ENCODE assay signal across 21 cellular contexts in the genomic region with DNA sequence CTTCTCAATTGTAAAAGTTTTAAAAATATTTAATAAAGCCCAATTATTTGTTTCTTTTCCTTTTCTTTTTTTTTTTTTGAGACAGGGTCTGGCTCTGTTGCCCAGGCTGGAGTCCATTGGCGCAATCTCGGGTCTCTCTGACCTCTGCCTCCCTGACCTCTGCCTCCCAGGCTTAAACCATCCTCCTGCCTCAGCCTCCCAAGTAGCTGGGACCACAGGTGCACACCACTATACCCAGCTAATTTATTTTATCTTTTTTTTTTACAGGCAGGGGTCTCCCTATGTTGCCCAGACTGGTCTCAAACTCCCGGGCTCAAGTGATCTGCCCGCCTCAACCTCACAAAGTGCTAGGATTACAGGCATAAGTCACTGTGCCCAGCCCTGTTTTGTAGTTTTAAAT. TPM values are rescaled to one million over a fixed set of nuclear protein-coding genes. Genes with fewer than 3 reads are reported as not detected.
DNase-seq lines count a peak whose midpoint lies in the region; ATAC-seq, FAIRE-seq and TF ChIP-seq lines count a peak whose summit lies in the region.
"Had no signal": no experiment of that assay in that cellular context is flagged by ENCODE, and none has a peak within 500 bp of the region (broad histone marks: within the 10 kb centered on the region; RNA-seq: fewer than 3 reads in every experiment).

No MANE protein-coding gene starts in this region.

- no peak overlapping the region for H3K18ac ChIP-seq in H1 (ENCODE audit: extremely low read depth, low read length)

- no peak overlapping the region for H2BK15ac ChIP-seq in H1 (ENCODE audit: low read length)

- no peak overlapping the region for H4K91ac ChIP-seq in H1 (replicated peaks; ENCODE audit: insufficient read length, low read length)

- H4K20me1 ChIP-seq in GM23338 (replicated peaks; ENCODE audit: insufficient read depth) (0 out of 2 replicates have a peak, but pooled peaks cover 6% of the 10 kb centered on the region), H1 (replicated peaks in 1 of 2; ENCODE audit: control insufficient read depth in 1 of 2, insufficient read depth in 2 of 2, low read length in 2 of 2) (peaks cover 5 to 12% of the 10 kb centered on the region in 2 experiments)

- FAIRE-seq in H1 (lab: Jason Lieb, UNC): no peak
- FAIRE-seq: A204.1, GM12891, GM18507 had no signal

- H4K5ac ChIP-seq in H1 (ENCODE audit: insufficient read length, low read depth, low read length): no peak overlapping the region

- H3K23ac ChIP-seq in H1 (ENCODE audit: insufficient read length): no peak overlapping the region

- H3K4me1 ChIP-seq in GM23338 (ENCODE audit: insufficient read depth) (peaks cover 57% of the 10 kb centered on the region), HUES64 (ENCODE audit: insufficient read depth, low read length) (peaks cover 75% of the 10 kb centered on the region), H1 (replicated peaks in 1 of 4; ENCODE audit: control insufficient read depth in 3 of 4, insufficient read depth in 4 of 4, low read length in 3 of 4) (peaks cover 2 to 19% (median 10%) of the 10 kb centered on the region in 4 experiments; a peak in 4 of 7 replicates), testis (peaks cover 28% of the 10 kb centered on the region)

- no peaks in the 10 kb centered on the region for H3K27me3 ChIP-seq in GM23338 (ENCODE audit: insufficient read depth)
- H3K27me3 ChIP-seq in HUES64 (ENCODE audit: insufficient read depth, low read length): no peaks in the 10 kb centered on the region
- no peaks in the 10 kb centered on the region for H3K27me3 ChIP-seq in H1 (replicated peaks in 1 of 4; ENCODE audit: control insufficient read depth in 3 of 4, extremely low read depth in 1 of 4, insufficient read depth in 3 of 4, low read length in 3 of 4)
- H3K27me3 ChIP-seq in testis: no peaks in the 10 kb centered on the region
- H3K27me3 ChIP-seq in MG63: no peaks in the 10 kb centered on the region

- H3K9me3 ChIP-seq in HUES64 (ENCODE audit: insufficient read depth, low read depth, low read length) (no peaks in the 10 kb centered on the region), H1 (ENCODE audit: insufficient read depth in 2 of 2, low read depth in 1 of 2, low read length in 1 of 2) (no peaks in the 10 kb centered on the region), testis (no peaks in the 10 kb centered on the region), MG63 (no peaks in the 10 kb centered on the region)

- no peaks in the 10 kb centered on the region for H3K9me2 ChIP-seq in GM23338 (ENCODE audit: insufficient read depth)

- no peaks in the 10 kb centered on the region for H3K9me3 Mint-ChIP-seq in GM23338
- H3K9me3 Mint-ChIP-seq in activated T-helper 2 cell treated with anti-CD3 and anti-CD28 coated beads, Interferon-gamma antibody, Interleukin-2, Interleukin-4, amounts not matched to agents 10 μg/mL and 5 μg/mL and 100 μg/mL, durations not matched to agents 14 hours and 24 hours and 36 hours: no peaks in the 10 kb centered on the region
- H3K9me3 Mint-ChIP-seq: CD4-positive, alpha-beta memory T cell had no signal

- no peak overlapping the region for H3K14ac ChIP-seq in H1 (ENCODE audit: insufficient read length)

- no peak overlapping the region for H2BK20ac ChIP-seq in H1 (ENCODE audit: low read length)

- in situ Hi-C loops in ACHN (cut with HindIII; ENCODE audit: low pct_ligation_motif_present, low pct_unique_long_range_greater_than_20kb, low sequenced_read_pairs): no loop called here

- H2BK12ac ChIP-seq in H1 (ENCODE audit: low read depth, low read length): no peak overlapping the region

- TF ChIP-seq CTCF in GM23338 (conservative IDR thresholded peaks at IDR 0.05; ENCODE audit: low read depth in 2 of 2) (no peak), H1 (IDR thresholded peaks at IDR 0.05; ENCODE audit: control extremely low read depth in 1 of 3, insufficient read depth in 1 of 3, low read depth in 1 of 3, low read length in 3 of 3) (no peak), testis (IDR thresholded peaks at IDR 0.05) (no peak)

- H3K27ac ChIP-seq in GM23338 (ENCODE audit: low read depth) (peak overlapping the region; percentile 6; the same call in 1 of the 2 replicates), HUES64 (ENCODE audit: low read depth, low read length) (peak overlapping the region; percentile 19; the same call in 1 of the 2 replicates), H1 (ENCODE audit: low read depth, low read length) (no peak overlapping the region), testis (peak overlapping the region; percentile 43 to 63)
- H3K27ac ChIP-seq: 22Rv1 had no signal

- TF ChIP-seq EP300 in H1 (IDR thresholded peaks at IDR 0.05; ENCODE audit: borderline replicate concordance in 1 of 2, low read depth in 2 of 2, low read length in 2 of 2): no peak

- H2AK5ac ChIP-seq in H1 (ENCODE audit: low read depth, low read length): no peak overlapping the region

- H3K4ac ChIP-seq in H1 (replicated peaks; ENCODE audit: insufficient read length, low read depth, low read length): no peak overlapping the region

- no peak overlapping the region for H3K4me3 ChIP-seq in GM23338
- no peak overlapping the region for H3K4me3 ChIP-seq in HUES64 (ENCODE audit: low read length)
- no peak overlapping the region; a peak in 1 of 8 replicates for H3K4me3 ChIP-seq in H1 (ENCODE audit: extremely low read depth in 1 of 4, insufficient read depth in 2 of 4, low read depth in 3 of 4, low read length in 4 of 4)
- no peak overlapping the region for H3K4me3 ChIP-seq in testis
- H3K4me3 ChIP-seq in MG63: no peak overlapping the region

- H3K27ac Mint-ChIP-seq in GM23338: no peak overlapping the region
- H3K27ac Mint-ChIP-seq in activated T-helper 2 cell treated with anti-CD3 and anti-CD28 coated beads, Interferon-gamma antibody, Interleukin-2, Interleukin-4, amounts not matched to agents 10 μg/mL and 5 μg/mL and 100 μg/mL, durations not matched to agents 14 hours and 24 hours and 36 hours: no peak overlapping the region
- H3K27ac Mint-ChIP-seq: CD4-positive, alpha-beta memory T cell had no signal

- H3K27me3 Mint-ChIP-seq in GM23338 (ENCODE audit: insufficient read depth, low read depth, poor library complexity): peaks cover 4% of the 10 kb centered on the region
- no peaks in the 10 kb centered on the region for H3K27me3 Mint-ChIP-seq in activated T-helper 2 cell treated with anti-CD3 and anti-CD28 coated beads, Interferon-gamma antibody, Interleukin-2, Interleukin-4, amounts not matched to agents 10 μg/mL and 5 μg/mL and 100 μg/mL, durations not matched to agents 14 hours and 24 hours and 36 hours (ENCODE audit: low read depth)
- H3K27me3 Mint-ChIP-seq: CD4-positive, alpha-beta memory T cell had no signal

- peaks cover 56% of the 10 kb centered on the region for H3K4me1 Mint-ChIP-seq in GM23338
- H3K4me1 Mint-ChIP-seq in activated T-helper 2 cell treated with anti-CD3 and anti-CD28 coated beads, Interferon-gamma antibody, Interleukin-2, Interleukin-4, amounts not matched to agents 10 μg/mL and 5 μg/mL and 100 μg/mL, durations not matched to agents 14 hours and 24 hours and 36 hours (ENCODE audit: low read depth): peaks cover 31% of the 10 kb centered on the region

- H3K9ac ChIP-seq in HUES64 (ENCODE audit: low read depth, low read length) (no peak overlapping the region), H1 (replicated peaks in 1 of 4; ENCODE audit: extremely low read depth in 1 of 4, low read depth in 3 of 4, low read length in 3 of 4) (no peak overlapping the region)

- H2AFZ ChIP-seq in GM23338: no peak overlapping the region
- H2AFZ ChIP-seq in H1 (ENCODE audit: low read length): no peak overlapping the region

- no peak overlapping the region for H2BK120ac ChIP-seq in H1 (replicated peaks; ENCODE audit: low read depth, low read length)

- POLR2A ChIA-PET in H1 (lab: Charles Lee; ENCODE audit: partially characterized antibody): no interaction called here

- no peak overlapping the region for H3K4me3 Mint-ChIP-seq in GM23338
- no peak overlapping the region for H3K4me3 Mint-ChIP-seq in activated T-helper 2 cell treated with anti-CD3 and anti-CD28 coated beads, Interferon-gamma antibody, Interleukin-2, Interleukin-4, amounts not matched to agents 10 μg/mL and 5 μg/mL and 100 μg/mL, durations not matched to agents 14 hours and 24 hours and 36 hours (ENCODE audit: low read depth)

- no peak overlapping the region for H3K4me2 ChIP-seq in GM23338
- H3K4me2 ChIP-seq in H1 (ENCODE audit: insufficient read depth in 1 of 2, low read depth in 2 of 2, low read length in 2 of 2): no peak overlapping the region; a peak in 1 of 4 replicates

- CTCF ChIA-PET in H1 (lab: Charles Lee; ENCODE audit: partially characterized antibody): no interaction called here

- no peak for TF ChIP-seq POLR2A in H1 (IDR thresholded peaks at IDR 0.05; ENCODE audit: control extremely low read depth in 1 of 2, low read depth in 2 of 2, low read length in 2 of 2)
- no peak for TF ChIP-seq POLR2A in testis (IDR thresholded peaks at IDR 0.05)

- no peaks in the 10 kb centered on the region for H3F3A ChIP-seq in GM23338 (replicated peaks; ENCODE audit: low read depth)

- H3K79me2 ChIP-seq in GM23338 (replicated peaks; ENCODE audit: insufficient read depth) (peaks cover 98% of the 10 kb centered on the region), H1 (ENCODE audit: control insufficient read depth in 1 of 2, insufficient read depth in 2 of 2, low read length in 2 of 2) (peaks cover 31 to 99% of the 10 kb centered on the region in 2 experiments)

- H3K23me2 ChIP-seq in H1 (ENCODE audit: low read depth, low read length): no peaks in the 10 kb centered on the region

- 79% methylated on average over 4 of the region's 4 CpGs for WGBS in HUES64
- 79% methylated on average over 4 of the region's 4 CpGs; no CpG with 5 or more reads in 1 of the 2 experiments for WGBS in H1 (ENCODE audit: extremely low coverage in 1 of 2, insufficient coverage in 1 of 2, insufficient read length in 1 of 2, insufficient replicate concordance in 2 of 2, low coverage in 1 of 2, low lambda C conversion rate in 2 of 2, missing lambda C conversion rate in 1 of 2), 2 experiments
- WGBS in testis, 2 donors: 93 to 94% methylated on average over 4 of the region's 4 CpGs

- intact Hi-C loops in testis (cut with DNase I; ENCODE audit: low total_unique reads): no loop called here
- intact Hi-C loops in activated T-helper 2 cell treated with anti-CD3 and anti-CD28 coated beads, Interferon-gamma antibody, Interleukin-2, Interleukin-4, amounts not matched to agents 10 μg/mL and 5 μg/mL and 100 μg/mL, durations not matched to agents 14 hours and 24 hours and 36 hours (cut with micrococcal nuclease): no loop called here

- ATAC-seq in GM23338: no peak

- TF ChIP-seq RAD21 in H1 (IDR thresholded peaks at IDR 0.05 in 1 of 2, conservative IDR thresholded peaks at IDR 0.05 in 1 of 2; ENCODE audit: low read depth in 2 of 2, low read length in 2 of 2): no peak

- H3K56ac ChIP-seq in H1 (replicated peaks; ENCODE audit: insufficient read length, low read depth, low read length): no peak overlapping the region

- no peaks in the 10 kb centered on the region for H3K36me3 Mint-ChIP-seq in GM23338 (ENCODE audit: low read depth)
- peaks cover 3% of the 10 kb centered on the region for H3K36me3 Mint-ChIP-seq in activated T-helper 2 cell treated with anti-CD3 and anti-CD28 coated beads, Interferon-gamma antibody, Interleukin-2, Interleukin-4, amounts not matched to agents 10 μg/mL and 5 μg/mL and 100 μg/mL, durations not matched to agents 14 hours and 24 hours and 36 hours (ENCODE audit: low read depth)
- H3K36me3 Mint-ChIP-seq: CD4-positive, alpha-beta memory T cell had no signal

- no peak overlapping the region for H4K8ac ChIP-seq in H1 (ENCODE audit: extremely low read depth, insufficient read depth, low read length)

- no peak for DNase-seq in GM23338 (ENCODE audit: low spot score)
- DNase-seq in H1 (ENCODE audit: low read depth in 1 of 2, low spot score in 2 of 2): no peak
- DNase-seq in testis: no peak
- no peak for DNase-seq in MG63
- DNase-seq in activated T-helper 2 cell treated with anti-CD3 and anti-CD28 coated beads, Interferon-gamma antibody, Interleukin-2, Interleukin-4, amounts not matched to agents 10 μg/mL and 5 μg/mL and 100 μg/mL, durations not matched to agents 14 hours and 24 hours and 36 hours (ENCODE audit: low spot score): no peak
- DNase-seq in ACHN: no peak
- DNase-seq: C1 segment of cervical spinal cord; Calu3; CD4-positive, alpha-beta memory T cell; COR-L47; DMS53; DMS79 treated with DMSO at 0.1 percent for 48 hours; GF-D8; GOT3; H7; HCEC 1CT had no signal

- H3K36me3 ChIP-seq in GM23338 (ENCODE audit: insufficient read depth) (no peaks in the 10 kb centered on the region), HUES64 (ENCODE audit: insufficient read depth, low read length) (no peaks in the 10 kb centered on the region), H1 (ENCODE audit: control insufficient read depth in 2 of 4, insufficient read depth in 4 of 4, low read length in 3 of 4) (no peaks in the 10 kb centered on the region), testis (ENCODE audit: low read depth, missing control alignments) (no peaks in the 10 kb centered on the region), MG63 (no peaks in the 10 kb centered on the region)

- H3K79me1 ChIP-seq in H1 (ENCODE audit: low read depth, low read length): peaks cover 7% of the 10 kb centered on the region

- no peak overlapping the region for H2BK5ac ChIP-seq in H1 (ENCODE audit: low read depth, low read length)

RNA-seq across cellular contexts. Expression of gene REPS1, which starts 9.8 kb away (rescaled TPM):
- total RNA-seq in GM23338 (2014; rRNA removed; shearing (Covaris generic)): 60.0 and 65.7 TPM in 2 replicates
- polyA plus RNA-seq in GM23338 (2016; fragmentation: Nextera tagmentation; extraction: Ambion mirVana): 41.1 and 46.0 TPM in 2 replicates
- polyA plus RNA-seq in HUES64 (2013, experiment 1 of 2): 49.9 TPM
- polyA plus RNA-seq in HUES64 (2013, experiment 2 of 2): 53.5 TPM
- 65.7 and 68.9 TPM in 2 replicates for total RNA-seq in H1 (2021; fragmentation: NEBNext Ultra II Directional; extraction: Animal tissue kit (Norgen Biotek cat#: 25700))
- 39.3 and 52.1 TPM in 2 replicates for polyA plus RNA-seq in H1 (2011; rRNA removed)
- polyA plus RNA-seq in H1 (2011; cell fraction: cytosol; rRNA removed): 56.2 TPM
- polyA plus RNA-seq in H1 (2011; cell fraction: nucleus; rRNA removed): 61.6 TPM
- polyA plus RNA-seq in H1 (2012, experiment 1 of 2): 50.3 to 72.8 TPM (median 59.0 TPM) in 4 replicates
- 14.5 TPM for polyA plus RNA-seq in H1 (2012, experiment 2 of 2)
- polyA plus RNA-seq in H1 (2013, experiment 1 of 2): 48.5 TPM
- polyA plus RNA-seq in H1 (2013, experiment 2 of 2): 48.8 TPM
- polyA minus RNA-seq in H1 (2011; rRNA and poly(A)+ RNA removed): 117 and 119 TPM in 2 replicates
- polyA minus RNA-seq in H1 (2011; cell fraction: cytosol; rRNA and poly(A)+ RNA removed): 59.6 TPM
- polyA minus RNA-seq in H1 (2011; cell fraction: nucleus; rRNA and poly(A)+ RNA removed): 79.9 TPM
- 100 to 1,000 TPM; 160 to 170 TPM for total RNA-seq in testis
- 82.0 TPM for polyA plus RNA-seq in testis (ENCODE audit: insufficient read depth, low read depth, low replicate concordance)
- 17.2 and 19.9 TPM in 2 replicates for total RNA-seq in MG63 (2014; rRNA removed; shearing (Covaris generic); ENCODE audit: low replicate concordance)
- 96.3 and 99.8 TPM in 2 replicates for total RNA-seq in activated T-helper 2 cell treated with anti-CD3 and anti-CD28 coated beads, Interferon-gamma antibody, Interleukin-2, Interleukin-4, amounts not matched to agents 10 μg/mL and 5 μg/mL and 100 μg/mL, durations not matched to agents 14 hours and 24 hours and 36 hours

RNA-seq across cellular contexts. Expression of gene ABRACL, which starts 50.3 kb away (rescaled TPM):
- total RNA-seq in GM23338 (2014; rRNA removed; shearing (Covaris generic)): 134 and 160 TPM in 2 replicates
- 502 and 516 TPM in 2 replicates for polyA plus RNA-seq in GM23338 (2016; fragmentation: Nextera tagmentation; extraction: Ambion mirVana)
- 140 TPM for polyA plus RNA-seq in HUES64 (2013, experiment 1 of 2)
- 144 TPM for polyA plus RNA-seq in HUES64 (2013, experiment 2 of 2)
- total RNA-seq in H1 (2021; fragmentation: NEBNext Ultra II Directional; extraction: Animal tissue kit (Norgen Biotek cat#: 25700)): 167 and 172 TPM in 2 replicates
- polyA plus RNA-seq in H1 (2011; rRNA removed): 66.9 and 103 TPM in 2 replicates
- 134 TPM for polyA plus RNA-seq in H1 (2011; cell fraction: cytosol; rRNA removed)
- polyA plus RNA-seq in H1 (2011; cell fraction: nucleus; rRNA removed): 24.8 TPM
- polyA plus RNA-seq in H1 (2012, experiment 1 of 2): 121 to 224 TPM (median 145 TPM) in 4 replicates
- polyA plus RNA-seq in H1 (2012, experiment 2 of 2): 141 TPM
- 216 TPM for polyA plus RNA-seq in H1 (2013, experiment 1 of 2)
- 233 TPM for polyA plus RNA-seq in H1 (2013, experiment 2 of 2)
- polyA minus RNA-seq in H1 (2011; rRNA and poly(A)+ RNA removed): 19.2 and 25.2 TPM in 2 replicates
- 26.9 TPM for polyA minus RNA-seq in H1 (2011; cell fraction: cytosol; rRNA and poly(A)+ RNA removed)
- polyA minus RNA-seq in H1 (2011; cell fraction: nucleus; rRNA and poly(A)+ RNA removed): 17.6 TPM
- total RNA-seq in testis: 10 to 100 TPM; 43.5 to 60.3 TPM
- 59.5 TPM for polyA plus RNA-seq in testis (ENCODE audit: insufficient read depth, low read depth, low replicate concordance)
- 25.9 and 38.0 TPM in 2 replicates for total RNA-seq in MG63 (2014; rRNA removed; shearing (Covaris generic); ENCODE audit: low replicate concordance)
- total RNA-seq in activated T-helper 2 cell treated with anti-CD3 and anti-CD28 coated beads, Interferon-gamma antibody, Interleukin-2, Interleukin-4, amounts not matched to agents 10 μg/mL and 5 μg/mL and 100 μg/mL, durations not matched to agents 14 hours and 24 hours and 36 hours: 151 and 161 TPM in 2 replicates
